In the genomic region with DNA sequence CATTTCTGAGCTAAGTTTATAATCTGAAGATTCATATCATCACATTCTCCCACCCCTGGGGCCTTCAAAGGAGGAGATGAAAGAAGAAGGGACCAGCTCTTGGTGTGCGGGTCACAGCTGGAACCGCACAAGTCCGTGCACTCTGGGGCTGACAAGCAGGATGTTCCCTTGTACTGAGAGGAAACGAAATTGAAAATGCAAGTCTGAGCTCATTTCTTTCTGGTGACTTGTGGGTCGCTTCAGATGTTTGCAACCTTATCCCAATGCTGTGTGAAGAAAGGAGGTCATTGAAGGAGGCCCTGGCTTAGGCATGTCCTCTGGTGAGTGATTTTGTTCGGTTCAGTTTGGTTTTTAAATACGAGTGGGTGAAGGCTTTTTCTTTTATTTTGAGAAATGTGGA, we compare ENCODE assay signal across 8 cellular contexts. TPM values are rescaled to one million over a fixed set of nuclear protein-coding genes. Genes with fewer than 3 reads are reported as not detected.
DNase-seq lines count a peak whose midpoint lies in the region; ATAC-seq and TF ChIP-seq lines count a peak whose summit lies in the region.

No MANE protein-coding gene starts in this region.

- intact Hi-C loops in IMR-90 (cut with micrococcal nuclease) (no loop called here), psoas muscle (cut with DNase I) (no loop called here)

- H3K4me1 ChIP-seq in IMR-90 (ENCODE audit: control insufficient read depth, insufficient read depth, low read length), result peaks cover 27% of the 10 kb centered on the region
- H3K4me1 ChIP-seq in psoas muscle, result peaks cover 18% of the 10 kb centered on the region

- TF ChIP-seq RAD21 in IMR-90 (IDR thresholded peaks at IDR 0.05; ENCODE audit: low read length), result no peak

- H2BK20ac ChIP-seq in IMR-90 (ENCODE audit: low read depth, low read length), result no peak overlapping the region

- peak overlapping the region; percentile 10 for H2BK5ac ChIP-seq in IMR-90 (ENCODE audit: low read depth, low read length, poor library complexity, severe bottlenecking)

- no peak overlapping the region for H3K56ac ChIP-seq in IMR-90 (ENCODE audit: extremely low read depth, insufficient read depth, low read length)

- 90% methylated on average over 2 of the region's 7 CpGs; no CpG with 5 or more reads in 1 of the 2 experiments for WGBS in IMR-90 (ENCODE audit: extremely low coverage in 2 of 2, insufficient read length in 1 of 2), 2 experiments
- WGBS in psoas muscle, 3 donors, result 39 to 52% (median 45%) methylated on average over 7 of the region's 7 CpGs

- H4K91ac ChIP-seq in IMR-90 (ENCODE audit: insufficient read depth, low read depth, low read length), result peak overlapping the region; percentile 8; the same call in 1 of the 2 replicates

- no peaks in the 10 kb centered on the region for H3K9me3 ChIP-seq in IMR-90 (ENCODE audit: control insufficient read depth, insufficient read depth, low read length)
- H3K9me3 ChIP-seq in psoas muscle, result no peaks in the 10 kb centered on the region

- no peak overlapping the region for H3K4ac ChIP-seq in IMR-90 (ENCODE audit: low read depth, low read length)

- no peak overlapping the region for H2AFZ ChIP-seq in IMR-90 (replicated peaks; ENCODE audit: low read length, poor library complexity)

- H4K5ac ChIP-seq in IMR-90 (ENCODE audit: low read depth, low read length), result no peak overlapping the region; the same call in 1 of the 2 replicates

- H3K27me3 ChIP-seq in IMR-90 (ENCODE audit: control insufficient read depth, insufficient read depth, low read length), result no peaks in the 10 kb centered on the region
- H3K27me3 ChIP-seq in psoas muscle (ENCODE audit: insufficient read depth in 3 of 3, low read length in 2 of 3), result no peaks in the 10 kb centered on the region

- no peak overlapping the region for H2AK5ac ChIP-seq in IMR-90 (ENCODE audit: low read depth, low read length)

- H3K9ac ChIP-seq in IMR-90 (ENCODE audit: low read depth, low read length), result no peak overlapping the region

- no peak overlapping the region for H2AK9ac ChIP-seq in IMR-90 (replicated peaks; ENCODE audit: low read depth, low read length, poor library complexity)

- BruUV-seq in IMR-90 (replicated peaks; lab: Mats Ljungman, UMichigan), result no TSS peak

- ATAC-seq in GM21360 (IDR thresholded peaks at IDR 0.05; ENCODE audit: unreplicated experiment) (peak; percentile 70), IMR-90 (ENCODE audit: low read depth) (no peak; the same call in 1 of the 2 replicates), psoas muscle (peak in 1 of 4 donors; percentile 55)

- H3K27ac Mint-ChIP-seq in activated naive CD8-positive, alpha-beta T cell treated with anti-CD3 and anti-CD28 coated beads for 36 hours, result peak overlapping the region; percentile 80

- peaks cover 96% of the 10 kb centered on the region for H4K20me1 ChIP-seq in IMR-90 (ENCODE audit: insufficient read depth, low read length)

- DNase-seq in COLO829 (ENCODE audit: low spot score) (peak; percentile 68), IMR-90 (peak; percentile 43), psoas muscle (no peak), HPDE6-E6E7 (ENCODE audit: extremely low spot score) (no peak), H4 (ENCODE audit: low spot score) (no peak), NCI-H2227 (lab: John Stamatoyannopoulos, UW; ENCODE audit: unreplicated experiment) (no peak)
- DNase-seq in activated naive CD8-positive, alpha-beta T cell treated with anti-CD3 and anti-CD28 coated beads for 36 hours, result peak; percentile 69

- peaks cover 4% of the 10 kb centered on the region for H3K27me3 Mint-ChIP-seq in activated naive CD8-positive, alpha-beta T cell treated with anti-CD3 and anti-CD28 coated beads for 36 hours

- H3K27ac ChIP-seq in IMR-90 (ENCODE audit: insufficient read depth, low read length) (peak overlapping the region; percentile 10; the same call in 1 of the 2 replicates), psoas muscle (peak overlapping the region; percentile 24)

- no peak overlapping the region for H2BK120ac ChIP-seq in IMR-90 (ENCODE audit: low read depth, low read length)

- H3K4me3 Mint-ChIP-seq in activated naive CD8-positive, alpha-beta T cell treated with anti-CD3 and anti-CD28 coated beads for 36 hours, result peak overlapping the region; percentile 56

- CTCF ChIA-PET in IMR-90 (lab: Yijun Ruan, JAX), result no interaction called here

- in situ Hi-C loops in IMR-90 (cut with MboI; ENCODE audit: low sequenced_read_pairs), result loop anchor here (5.0 kb wide), 1 partner anchor 96 kb away; no protein-coding TSS in a partner anchor

- H2BK15ac ChIP-seq in IMR-90 (ENCODE audit: low read depth, low read length), result no peak overlapping the region; the same call in 2 of the 3 replicates

- H3K36me3 ChIP-seq in IMR-90 (ENCODE audit: control insufficient read depth, insufficient read depth, low read length), result peaks cover 23% of the 10 kb centered on the region
- peaks cover 0 to 2% of the 10 kb centered on the region in 2 donors for H3K36me3 ChIP-seq in psoas muscle (ENCODE audit: insufficient read depth in 1 of 2, low read depth in 1 of 2)

- no peaks in the 10 kb centered on the region for H3K9me3 Mint-ChIP-seq in activated naive CD8-positive, alpha-beta T cell treated with anti-CD3 and anti-CD28 coated beads for 36 hours

- no peak for TF ChIP-seq POLR2A in IMR-90 (IDR thresholded peaks at IDR 0.05; ENCODE audit: low read depth, low read length)

- peak overlapping the region; percentile 6 for H3K4me2 ChIP-seq in IMR-90 (ENCODE audit: low read depth, low read length)

- peak overlapping the region in 1 of 2 experiments; percentile 31; a peak in 1 of 4 replicates for H4K8ac ChIP-seq in IMR-90 (ENCODE audit: low read depth in 2 of 2, low read length in 2 of 2)

- dilution Hi-C loops in IMR-90 (cut with HindIII; ENCODE audit: low sequenced_read_pairs, unreplicated experiment), result no loop called here

- H3K36me3 Mint-ChIP-seq in activated naive CD8-positive, alpha-beta T cell treated with anti-CD3 and anti-CD28 coated beads for 36 hours, result peaks cover 3% of the 10 kb centered on the region

- H3K14ac ChIP-seq in IMR-90 (replicated peaks; ENCODE audit: low read depth, low read length), result peak overlapping the region; percentile 68

- H3K4me3 ChIP-seq in IMR-90 (ENCODE audit: insufficient read depth, low read depth, low read length) (no peak overlapping the region), psoas muscle (no peak overlapping the region)

- H3K4me1 Mint-ChIP-seq in activated naive CD8-positive, alpha-beta T cell treated with anti-CD3 and anti-CD28 coated beads for 36 hours, result peaks cover 34% of the 10 kb centered on the region

- H3K79me1 ChIP-seq in IMR-90 (ENCODE audit: low read depth in 1 of 2, low read length in 2 of 2), result peaks cover 7 to 89% of the 10 kb centered on the region in 2 experiments

- H3K18ac ChIP-seq in IMR-90 (ENCODE audit: low read depth, low read length), result no peak overlapping the region

- peak overlapping the region; percentile 80; the same call in 1 of the 2 replicates for H3K23ac ChIP-seq in IMR-90 (ENCODE audit: low read depth, low read length)

- TF ChIP-seq CTCF in IMR-90 (conservative IDR thresholded peaks at IDR 0.05; ENCODE audit: low read depth, low read length), result no peak
- no peak for TF ChIP-seq CTCF in psoas muscle (IDR thresholded peaks at IDR 0.05)

- peaks cover 34% of the 10 kb centered on the region for H3K9me1 ChIP-seq in IMR-90 (ENCODE audit: insufficient read depth, low read length)

- POLR2A ChIA-PET in IMR-90 (lab: Charles Lee; ENCODE audit: unreplicated experiment), result no interaction called here

TF ChIP-seq in IMR-90, 13 proteins besides CTCF, POLR2A, EP300 and RAD21:
- TF ChIP-seq RCOR1 (IDR thresholded peaks at IDR 0.05; ENCODE audit: insufficient replicate concordance, low read length), result no peak
- no peak for TF ChIP-seq CHD1 (IDR thresholded peaks at IDR 0.05; ENCODE audit: low read depth, low read length)
- TF ChIP-seq RFX5 (IDR thresholded peaks at IDR 0.05; ENCODE audit: low read depth, low read length), result no peak
- TF ChIP-seq SMC3 (IDR thresholded peaks at IDR 0.05; ENCODE audit: low read depth, low read length), result no peak
- no peak for TF ChIP-seq NFE2L2 (IDR thresholded peaks at IDR 0.05; ENCODE audit: low read depth, low read length)
- no peak for TF ChIP-seq MAFK (IDR thresholded peaks at IDR 0.05; ENCODE audit: low read depth, low read length)
- TF ChIP-seq CEBPB (IDR thresholded peaks at IDR 0.05; ENCODE audit: low read depth, low read length), result no peak
- no peak for TF ChIP-seq FOS (IDR thresholded peaks at IDR 0.05; ENCODE audit: low read depth, low read length)
- no peak for TF ChIP-seq BHLHE40 (IDR thresholded peaks at IDR 0.05; ENCODE audit: low read depth, low read length)
- TF ChIP-seq, protein P1, sequence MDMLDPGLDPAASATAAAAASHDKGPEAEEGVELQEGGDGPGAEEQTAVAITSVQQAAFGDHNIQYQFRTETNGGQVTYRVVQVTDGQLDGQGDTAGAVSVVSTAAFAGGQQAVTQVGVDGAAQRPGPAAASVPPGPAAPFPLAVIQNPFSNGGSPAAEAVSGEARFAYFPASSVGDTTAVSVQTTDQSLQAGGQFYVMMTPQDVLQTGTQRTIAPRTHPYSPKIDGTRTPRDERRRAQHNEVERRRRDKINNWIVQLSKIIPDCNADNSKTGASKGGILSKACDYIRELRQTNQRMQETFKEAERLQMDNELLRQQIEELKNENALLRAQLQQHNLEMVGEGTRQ (IDR thresholded peaks at IDR 0.05; ENCODE audit: low read depth, low read length), result no peak
- no peak for TF ChIP-seq MAZ (IDR thresholded peaks at IDR 0.05; ENCODE audit: borderline replicate concordance, low read depth, low read length)
- TF ChIP-seq MXI1 (IDR thresholded peaks at IDR 0.05; ENCODE audit: borderline replicate concordance, low read depth, low read length), result no peak
- TF ChIP-seq, protein P2, sequence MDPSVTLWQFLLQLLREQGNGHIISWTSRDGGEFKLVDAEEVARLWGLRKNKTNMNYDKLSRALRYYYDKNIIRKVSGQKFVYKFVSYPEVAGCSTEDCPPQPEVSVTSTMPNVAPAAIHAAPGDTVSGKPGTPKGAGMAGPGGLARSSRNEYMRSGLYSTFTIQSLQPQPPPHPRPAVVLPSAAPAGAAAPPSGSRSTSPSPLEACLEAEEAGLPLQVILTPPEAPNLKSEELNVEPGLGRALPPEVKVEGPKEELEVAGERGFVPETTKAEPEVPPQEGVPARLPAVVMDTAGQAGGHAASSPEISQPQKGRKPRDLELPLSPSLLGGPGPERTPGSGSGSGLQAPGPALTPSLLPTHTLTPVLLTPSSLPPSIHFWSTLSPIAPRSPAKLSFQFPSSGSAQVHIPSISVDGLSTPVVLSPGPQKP (IDR thresholded peaks at IDR 0.05; ENCODE audit: borderline replicate concordance, low read depth, low read length), result no peak

RNA-seq across cellular contexts. Expression of gene C9orf152, which starts 59.6 kb away (rescaled TPM):
- not detected in 2 replicates for total RNA-seq in IMR-90 (2012; rRNA removed)
- not detected in 2 replicates for polyA plus RNA-seq in IMR-90 (2012; rRNA removed)
- not detected in 2 replicates for polyA plus RNA-seq in IMR-90 (2012; cell fraction: cytosol; rRNA removed)
- not detected in 2 replicates for polyA plus RNA-seq in IMR-90 (2012; cell fraction: nucleus; rRNA removed; ENCODE audit: low replicate concordance)
- not detected for total RNA-seq in activated naive CD8-positive, alpha-beta T cell treated with anti-CD3 and anti-CD28 coated beads for 36 hours
- not detected for total RNA-seq in psoas muscle
- under 1 TPM in 1 of 3 donors, not detected in 2; 0.08 TPM for polyA plus RNA-seq in psoas muscle
- total RNA-seq in H4 (2014; rRNA removed; shearing (Covaris generic)), result not detected in 2 replicates

Comparison
In these comparisons a context has a peak if more than half of its experiments do, and no peak if none do; other contexts are left out.
1. DNase-seq: peak in COLO829 (single experiment), IMR-90 (single experiment) and activated naive CD8-positive, alpha-beta T cell treated with anti-CD3 and anti-CD28 coated beads for 36 hours (single experiment); none in psoas muscle (0 of 2), HPDE6-E6E7 (single experiment), H4 (single experiment) and NCI-H2227 (single experiment).